ENCODE assay signal across 10 cellular contexts in the genomic region with DNA sequence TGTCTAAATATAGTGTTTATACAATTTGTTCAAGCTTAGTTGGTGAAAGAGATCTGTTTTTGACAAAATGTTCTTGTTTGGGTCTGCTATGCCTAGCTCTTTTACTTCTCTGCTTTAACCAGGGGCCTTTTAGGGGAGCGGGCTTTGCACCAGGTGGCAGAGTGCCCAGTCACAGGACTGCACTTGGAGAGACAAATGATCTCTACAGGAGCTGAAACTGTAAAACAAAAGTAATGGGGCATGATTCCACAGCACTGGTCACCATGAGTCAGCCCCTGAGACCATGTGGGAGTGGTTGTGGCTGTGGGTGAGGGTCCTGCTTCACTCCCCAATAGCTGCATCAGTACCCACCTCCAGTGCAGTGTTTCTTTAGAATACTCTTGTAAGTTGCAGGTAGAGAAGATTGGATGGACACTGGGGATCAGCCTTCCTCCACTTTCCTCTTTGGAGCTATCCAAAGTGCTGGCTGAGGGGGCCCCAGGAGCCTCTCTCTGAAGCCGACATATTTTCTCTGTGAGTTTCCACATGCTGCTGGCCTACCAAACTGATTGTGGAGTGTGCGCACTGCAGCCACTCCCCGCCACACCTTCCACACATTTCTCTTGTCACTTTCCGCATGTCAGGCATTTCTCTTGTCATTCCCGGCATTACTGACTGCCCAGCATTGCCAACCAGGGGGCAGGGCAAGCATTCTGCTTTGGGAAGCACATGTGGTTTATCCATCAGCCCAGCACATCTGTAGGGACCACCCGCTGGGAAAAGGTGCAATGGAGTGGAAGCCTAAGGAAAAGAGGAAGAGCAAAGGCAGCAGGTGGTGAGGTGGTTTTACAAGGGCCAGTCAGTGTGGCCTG.
DNase-seq lines count a peak whose midpoint lies in the region; ATAC-seq and TF ChIP-seq lines count a peak whose summit lies in the region.
"Had no signal": no experiment of that assay in that cellular context is flagged by ENCODE, and none has a peak within 500 bp of the region (broad histone marks: within the 10 kb centered on the region; RNA-seq: fewer than 3 reads in every experiment).

No MANE protein-coding gene starts in this region.

- no peak overlapping the region for H3K4me3 ChIP-seq in testis
- H3K4me3 ChIP-seq: lower lobe of right lung had no signal

- DNase-seq in Daoy (ENCODE audit: low read depth): peak; percentile 78
- peak; percentile 3 for DNase-seq in glomerular visceral epithelial cell (ENCODE audit: extremely low spot score)
- DNase-seq in testis: no peak
- DNase-seq in activated naive CD4-positive, alpha-beta T cell (lab: John Stamatoyannopoulos, UW): no peak
- DNase-seq in activated naive CD4-positive, alpha-beta T cell treated with Interleukin-2 at 50 U/mL for 16 hours: no peak
- DNase-seq: CD4-positive, alpha-beta T cell; lower lobe of right lung had no signal

- 82% methylated on average over 7 of the region's 7 CpGs for WGBS in testis, 2 donors

- H3K27me3 ChIP-seq in testis: no peaks in the 10 kb centered on the region

- intact Hi-C loops in testis (cut with DNase I; ENCODE audit: low total_unique reads): no loop called here

- no peaks in the 10 kb centered on the region for H3K9me3 ChIP-seq in testis
- H3K9me3 ChIP-seq: lower lobe of right lung had no signal

- peak; percentile 25 for ATAC-seq in GM21367 (IDR thresholded peaks at IDR 0.05; ENCODE audit: unreplicated experiment)
- ATAC-seq in HG03342 (IDR thresholded peaks at IDR 0.05; ENCODE audit: unreplicated experiment): peak; percentile 16
- no peak for ATAC-seq in HG02588 (IDR thresholded peaks at IDR 0.05; ENCODE audit: unreplicated experiment)
- ATAC-seq: lower lobe of right lung had no signal

- no peaks in the 10 kb centered on the region for H3K36me3 ChIP-seq in testis (ENCODE audit: low read depth, missing control alignments)
- H3K36me3 ChIP-seq: lower lobe of right lung had no signal

- TF ChIP-seq POLR2A in testis (IDR thresholded peaks at IDR 0.05): no peak

- no peak overlapping the region for H3K27ac ChIP-seq in testis
- H3K27ac ChIP-seq: lower lobe of right lung had no signal

- no peaks in the 10 kb centered on the region for H3K4me1 ChIP-seq in testis
- H3K4me1 ChIP-seq: lower lobe of right lung had no signal

- no peak for TF ChIP-seq CTCF in testis (IDR thresholded peaks at IDR 0.05)

Comparison
In these comparisons a context has a peak if more than half of its experiments do, and no peak if none do; other contexts are left out.
1. DNase-seq: peak in Daoy (single experiment) and glomerular visceral epithelial cell (single experiment); none in testis (single experiment), activated naive CD4-positive, alpha-beta T cell (0 of 4) and activated naive CD4-positive, alpha-beta T cell treated with Interleukin-2 at 50 U/mL for 16 hours (single experiment).